Comparison of ENCODE assay signal across 8 cellular contexts in the genomic region with DNA sequence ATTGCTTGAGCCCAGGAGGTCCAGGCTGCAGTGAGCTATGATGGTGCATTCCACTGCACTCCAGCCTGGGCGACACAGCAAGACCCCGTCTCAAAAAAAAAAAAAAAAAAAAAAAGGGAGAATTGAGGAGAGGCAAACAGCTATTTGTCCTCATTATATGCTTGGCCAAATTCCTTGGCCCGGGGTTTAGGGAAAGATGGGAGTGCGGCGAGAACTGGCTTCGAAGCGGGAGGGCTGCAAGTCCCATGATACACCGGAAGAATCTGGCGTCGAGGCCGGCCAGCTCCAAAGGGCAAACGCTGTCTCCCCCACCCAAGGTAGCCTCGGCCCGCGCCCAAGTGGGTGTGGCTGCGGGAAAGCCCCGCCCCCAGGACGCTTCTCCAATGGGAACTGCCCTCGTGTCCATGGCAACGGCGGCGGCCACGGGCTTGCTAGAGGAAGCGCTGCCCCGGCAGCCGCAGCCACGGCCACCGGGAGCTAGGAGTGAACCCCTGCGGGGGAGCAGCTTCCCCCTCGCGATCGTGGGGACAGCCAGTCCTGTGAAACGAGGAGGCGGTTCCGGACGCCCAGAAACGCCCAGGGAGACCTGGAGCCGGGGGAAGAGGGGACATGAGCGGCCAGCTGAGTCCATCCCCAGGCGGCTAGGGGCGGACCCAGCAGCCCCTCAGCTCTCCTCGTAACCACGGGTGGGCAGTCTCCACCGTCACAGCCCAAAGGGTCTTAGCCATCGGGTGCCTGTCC. TPM values are rescaled to one million over a fixed set of nuclear protein-coding genes. Genes with fewer than 3 reads are reported as not detected.
DNase-seq lines count a peak whose midpoint lies in the region; ATAC-seq and TF ChIP-seq lines count a peak whose summit lies in the region.

A gene with protein sequence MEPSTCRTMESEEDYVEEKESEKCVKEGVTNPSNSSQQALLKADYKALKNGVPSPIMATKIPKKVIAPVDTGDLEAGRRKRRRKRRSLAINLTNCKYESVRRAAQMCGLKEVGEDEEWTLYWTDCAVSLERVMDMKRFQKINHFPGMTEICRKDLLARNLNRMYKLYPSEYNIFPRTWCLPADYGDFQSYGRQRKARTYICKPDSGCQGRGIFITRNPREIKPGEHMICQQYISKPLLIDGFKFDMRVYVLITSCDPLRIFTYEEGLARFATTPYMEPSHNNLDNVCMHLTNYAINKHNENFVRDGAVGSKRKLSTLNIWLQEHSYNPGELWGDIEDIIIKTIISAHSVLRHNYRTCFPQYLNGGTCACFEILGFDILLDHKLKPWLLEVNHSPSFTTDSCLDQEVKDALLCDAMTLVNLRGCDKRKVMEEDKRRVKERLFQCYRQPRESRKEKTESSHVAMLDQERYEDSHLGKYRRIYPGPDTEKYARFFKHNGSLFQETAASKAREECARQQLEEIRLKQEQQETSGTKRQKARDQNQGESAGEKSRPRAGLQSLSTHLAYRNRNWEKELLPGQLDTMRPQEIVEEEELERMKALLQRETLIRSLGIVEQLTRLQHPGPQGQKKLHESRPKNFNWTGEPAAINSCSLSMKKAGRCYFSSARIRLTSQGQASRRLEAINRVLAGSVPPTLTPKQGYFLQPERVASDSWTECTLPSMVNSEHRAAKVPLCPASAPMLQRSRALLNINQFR (plus strand): TSS at position 434 of the 741 bp plus-strand sequence. CDS start 1,075 bp downstream, outside the sequence.

- H3K4ac ChIP-seq in IMR-90 (ENCODE audit: low read depth, low read length), result peak within 1 kb of the TSS; percentile 36

- no peak within 1 kb of the TSS; the same call in 1 of the 2 replicates for H3K56ac ChIP-seq in IMR-90 (ENCODE audit: extremely low read depth, insufficient read depth, low read length)

- H3K9me3 Mint-ChIP-seq in activated T-helper 17 cell treated with anti-CD3 and anti-CD28 coated beads, Interleukin-2, amount 50 U/mL, for 72 hours, result no peaks in the 10 kb centered on the region
- H3K9me3 Mint-ChIP-seq in naive B cell, result no peaks in the 10 kb centered on the region
- no peaks in the 10 kb centered on the region for H3K9me3 Mint-ChIP-seq in stimulated activated naive B cell treated with anti-CD40 and anti-IgM and Interleukin-4, amounts not matched to agents 10 μg/mL and 1 μg/mL and 100 μg/mL, for 72 hours

- no peak within 1 kb of the TSS; the same call in 1 of the 2 replicates for H2AK5ac ChIP-seq in IMR-90 (ENCODE audit: low read depth, low read length)

- H3K79me1 ChIP-seq in IMR-90 (ENCODE audit: low read depth in 1 of 2, low read length in 2 of 2), result no peaks in the 10 kb centered on the region

- H3K4me3 ChIP-seq in IMR-90 (ENCODE audit: insufficient read depth, low read depth, low read length) (peak within 1 kb of the TSS; percentile 72), fibroblast of mammary gland (ENCODE audit: control insufficient read depth, low read depth, low read length) (peak within 1 kb of the TSS; percentile 63)

- no peak within 1 kb of the TSS for H3K27ac ChIP-seq in IMR-90 (ENCODE audit: insufficient read depth, low read length)

- ATAC-seq in GM18868 (IDR thresholded peaks at IDR 0.05; ENCODE audit: unreplicated experiment), result peak; percentile 80
- peak; percentile 98 for ATAC-seq in IMR-90 (ENCODE audit: low read depth)
- ATAC-seq in activated T-helper 17 cell treated with anti-CD3 and anti-CD28 coated beads, Interleukin-2, amount 50 U/mL, for 72 hours (replicated peaks), result peak; percentile 97
- ATAC-seq in naive B cell (ENCODE audit: low read depth in 2 of 2), result peak; percentile 61 to 65
- ATAC-seq in stimulated activated naive B cell treated with anti-CD40 and anti-IgM and Interleukin-4, amounts not matched to agents 10 μg/mL and 1 μg/mL and 100 μg/mL, for 72 hours (replicated peaks), result peak; percentile 89 to 90
- ATAC-seq in GM19467 (IDR thresholded peaks at IDR 0.05; ENCODE audit: unreplicated experiment), result no peak

- no peaks in the 10 kb centered on the region for H3K27me3 Mint-ChIP-seq in activated T-helper 17 cell treated with anti-CD3 and anti-CD28 coated beads, Interleukin-2, amount 50 U/mL, for 72 hours
- H3K27me3 Mint-ChIP-seq in naive B cell, result no peaks in the 10 kb centered on the region
- H3K27me3 Mint-ChIP-seq in stimulated activated naive B cell treated with anti-CD40 and anti-IgM and Interleukin-4, amounts not matched to agents 10 μg/mL and 1 μg/mL and 100 μg/mL, for 72 hours, result no peaks in the 10 kb centered on the region

- peak within 1 kb of the TSS; percentile 51 for H3K9ac ChIP-seq in IMR-90 (ENCODE audit: low read depth, low read length)

- peak within 1 kb of the TSS; percentile 23; the same call in 1 of the 2 replicates for H2BK120ac ChIP-seq in IMR-90 (ENCODE audit: low read depth, low read length)

- intact Hi-C loops in IMR-90 (cut with micrococcal nuclease), result no loop called here

- H2AFZ ChIP-seq in IMR-90 (replicated peaks; ENCODE audit: low read length, poor library complexity), result peak within 1 kb of the TSS; percentile 90

- TF ChIP-seq CTCF in IMR-90 (conservative IDR thresholded peaks at IDR 0.05; ENCODE audit: low read depth, low read length) (no peak), fibroblast of mammary gland (conservative IDR thresholded peaks at IDR 0.05; ENCODE audit: control insufficient read depth, insufficient read depth, low read depth, low read length) (no peak)

- in situ Hi-C loops in IMR-90 (cut with MboI; ENCODE audit: low sequenced_read_pairs), result no loop called here

- no peaks in the 10 kb centered on the region for H3K36me3 Mint-ChIP-seq in activated T-helper 17 cell treated with anti-CD3 and anti-CD28 coated beads, Interleukin-2, amount 50 U/mL, for 72 hours (ENCODE audit: low read depth)
- no peaks in the 10 kb centered on the region for H3K36me3 Mint-ChIP-seq in naive B cell
- H3K36me3 Mint-ChIP-seq in stimulated activated naive B cell treated with anti-CD40 and anti-IgM and Interleukin-4, amounts not matched to agents 10 μg/mL and 1 μg/mL and 100 μg/mL, for 72 hours, result peaks cover 0 to under 1% of the 10 kb centered on the region in 2 donors

- no peak within 1 kb of the TSS for H4K91ac ChIP-seq in IMR-90 (ENCODE audit: insufficient read depth, low read depth, low read length)

- H3K9me1 ChIP-seq in IMR-90 (ENCODE audit: insufficient read depth, low read length), result peaks cover 10% of the 10 kb centered on the region

- POLR2A ChIA-PET in IMR-90 (lab: Charles Lee; ENCODE audit: unreplicated experiment), result interaction anchor here (0.6 to 0.7 kb wide), 2 partner anchors 15 to 696 kb away, joined by 5 to 6 read pairs; a partner anchor contains a TSS

- no peak within 1 kb of the TSS for H4K5ac ChIP-seq in IMR-90 (ENCODE audit: low read depth, low read length)

- H2BK20ac ChIP-seq in IMR-90 (ENCODE audit: low read depth, low read length), result no peak within 1 kb of the TSS

- CTCF ChIA-PET in IMR-90 (lab: Yijun Ruan, JAX), result interaction anchor here (0.5 kb wide), 1 partner anchor 320 kb away, joined by 3 read pairs; no protein-coding TSS in a partner anchor

- BruUV-seq in IMR-90 (replicated peaks; lab: Mats Ljungman, UMichigan), result no TSS peak

- TF ChIP-seq RAD21 in IMR-90 (IDR thresholded peaks at IDR 0.05; ENCODE audit: low read length), result no peak

- no peaks in the 10 kb centered on the region for H3K36me3 ChIP-seq in IMR-90 (ENCODE audit: control insufficient read depth, insufficient read depth, low read length)

- no peaks in the 10 kb centered on the region for H3K4me1 ChIP-seq in IMR-90 (ENCODE audit: control insufficient read depth, insufficient read depth, low read length)

- peak within 1 kb of the TSS; percentile 15 for H3K27ac Mint-ChIP-seq in activated T-helper 17 cell treated with anti-CD3 and anti-CD28 coated beads, Interleukin-2, amount 50 U/mL, for 72 hours
- H3K27ac Mint-ChIP-seq in naive B cell, result peak within 1 kb of the TSS in 5 of 6 donors; percentile 24 to 84 (median 70)
- peak within 1 kb of the TSS; percentile 33 for H3K27ac Mint-ChIP-seq in stimulated activated naive B cell treated with anti-CD40 and anti-IgM and Interleukin-4, amounts not matched to agents 10 μg/mL and 1 μg/mL and 100 μg/mL, for 72 hours

- H2BK15ac ChIP-seq in IMR-90 (ENCODE audit: low read depth, low read length), result no peak within 1 kb of the TSS

- DNase-seq in IMR-90 (peak; percentile 72), OCI-M2 (lab: John Stamatoyannopoulos, UW; ENCODE audit: unreplicated experiment) (peak; percentile 54), fibroblast of mammary gland (ENCODE audit: low read depth) (peak; percentile 70), naive B cell (peak; percentile 58)
- peak; percentile 58 for DNase-seq in stimulated activated naive B cell treated with anti-CD40 and anti-IgM and Interleukin-4, amounts not matched to agents 10 μg/mL and 1 μg/mL and 100 μg/mL, for 72 hours

- peaks cover 4% of the 10 kb centered on the region for H3K4me1 Mint-ChIP-seq in activated T-helper 17 cell treated with anti-CD3 and anti-CD28 coated beads, Interleukin-2, amount 50 U/mL, for 72 hours
- peaks cover 11 to 17% (median 14%) of the 10 kb centered on the region in 3 donors for H3K4me1 Mint-ChIP-seq in naive B cell
- peaks cover 5 to 20% of the 10 kb centered on the region in 2 donors for H3K4me1 Mint-ChIP-seq in stimulated activated naive B cell treated with anti-CD40 and anti-IgM and Interleukin-4, amounts not matched to agents 10 μg/mL and 1 μg/mL and 100 μg/mL, for 72 hours

- H3K23ac ChIP-seq in IMR-90 (ENCODE audit: low read depth, low read length), result peak within 1 kb of the TSS; percentile 51; the same call in 1 of the 2 replicates

- peak within 1 kb of the TSS; percentile 62 for H3K4me3 Mint-ChIP-seq in activated T-helper 17 cell treated with anti-CD3 and anti-CD28 coated beads, Interleukin-2, amount 50 U/mL, for 72 hours
- peak within 1 kb of the TSS; percentile 73 to 89 (median 84) for H3K4me3 Mint-ChIP-seq in naive B cell
- peak within 1 kb of the TSS; percentile 83 to 85 for H3K4me3 Mint-ChIP-seq in stimulated activated naive B cell treated with anti-CD40 and anti-IgM and Interleukin-4, amounts not matched to agents 10 μg/mL and 1 μg/mL and 100 μg/mL, for 72 hours

- H2BK5ac ChIP-seq in IMR-90 (ENCODE audit: low read depth, low read length, poor library complexity, severe bottlenecking), result no peak within 1 kb of the TSS

- H2AK9ac ChIP-seq in IMR-90 (replicated peaks; ENCODE audit: low read depth, low read length, poor library complexity), result peak within 1 kb of the TSS; percentile 90

- TF ChIP-seq POLR2A in IMR-90 (IDR thresholded peaks at IDR 0.05; ENCODE audit: low read depth, low read length), result no peak

- dilution Hi-C loops in IMR-90 (cut with HindIII; ENCODE audit: low sequenced_read_pairs, unreplicated experiment), result no loop called here

- peak within 1 kb of the TSS; percentile 16 to 83; a peak in 2 of 4 replicates for H4K8ac ChIP-seq in IMR-90 (ENCODE audit: low read depth in 2 of 2, low read length in 2 of 2)

- WGBS in IMR-90 (ENCODE audit: extremely low coverage in 2 of 2, insufficient read length in 1 of 2), 2 experiments, result 0% methylated on average over 8 of the region's 45 CpGs; no CpG with 5 or more reads in 1 of the 2 experiments

- no peaks in the 10 kb centered on the region for H3K27me3 ChIP-seq in IMR-90 (ENCODE audit: control insufficient read depth, insufficient read depth, low read length)

- peak within 1 kb of the TSS; percentile 59; the same call in 1 of the 2 replicates for H3K14ac ChIP-seq in IMR-90 (replicated peaks; ENCODE audit: low read depth, low read length)

- no peaks in the 10 kb centered on the region for H4K20me1 ChIP-seq in IMR-90 (ENCODE audit: insufficient read depth, low read length)

- H3K9me3 ChIP-seq in IMR-90 (ENCODE audit: control insufficient read depth, insufficient read depth, low read length), result no peaks in the 10 kb centered on the region

- peak within 1 kb of the TSS; percentile 98 for H3K4me2 ChIP-seq in IMR-90 (ENCODE audit: low read depth, low read length)

- H3K18ac ChIP-seq in IMR-90 (ENCODE audit: low read depth, low read length), result no peak within 1 kb of the TSS

RNA-seq across cellular contexts. Expression of the gene that starts here (rescaled TPM):
- not detected in 2 replicates for total RNA-seq in IMR-90 (2012; rRNA removed)
- polyA plus RNA-seq in IMR-90 (2012; rRNA removed) (0.10 TPM in 1 of 2 replicates, not detected in the other), naive B cell (ENCODE audit: low read depth in 6 of 6) (1 to 10 TPM in 1 of 6 donors, under 1 TPM in 3, not detected in 2; 0.11 to 1.4 (median 0.34) TPM)
- polyA plus RNA-seq in IMR-90 (2012; cell fraction: cytosol; rRNA removed), result not detected in 2 replicates
- polyA plus RNA-seq in IMR-90 (2012; cell fraction: nucleus; rRNA removed; ENCODE audit: low replicate concordance), result 0.10 and 0.29 TPM in 2 replicates
- 1 to 10 TPM in 1 of 2 donors, not detected in 1; 1.3 TPM for total RNA-seq in activated T-helper 17 cell treated with anti-CD3 and anti-CD28 coated beads, Interleukin-2, amount 50 U/mL, for 72 hours

Comparison
In these comparisons a context has a peak if more than half of its experiments do, and no peak if none do; other contexts are left out.
1. Peak in DNase-seq, ATAC-seq, H3K4me3 ChIP-seq, H3K9ac ChIP-seq and H3K4me2 ChIP-seq in IMR-90; RNA of the gene not detected or under 1 TPM.
2. H3K27ac Mint-ChIP-seq: peak in every context shown above with its lines; median percentile 70 in naive B cell; 33 in stimulated activated naive B cell treated with anti-CD40 and anti-IgM and Interleukin-4, amounts not matched to agents 10 μg/mL and 1 μg/mL and 100 μg/mL, for 72 hours; 15 in activated T-helper 17 cell treated with anti-CD3 and anti-CD28 coated beads, Interleukin-2, amount 50 U/mL, for 72 hours.